In the genomic region with DNA sequence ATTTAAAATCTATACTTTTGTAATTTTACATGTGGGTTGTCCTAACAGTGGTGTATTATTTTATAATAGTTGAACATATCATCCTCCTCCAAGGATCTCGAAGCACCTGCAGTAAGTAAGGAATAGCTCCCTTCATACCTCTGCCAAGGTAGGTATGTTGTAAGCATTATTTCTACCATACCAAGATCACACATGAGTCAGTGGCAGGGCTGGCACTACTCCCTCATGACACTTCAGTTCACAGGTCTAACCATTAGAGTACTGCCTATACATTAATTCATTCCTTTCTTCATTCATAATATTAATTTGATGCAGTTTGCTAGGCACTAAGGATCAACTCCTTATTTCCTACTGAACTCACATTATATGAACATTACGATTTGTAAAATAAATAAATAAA, we compare ENCODE assay signal across 31 cellular contexts. TPM values are rescaled to one million over a fixed set of nuclear protein-coding genes. Genes with fewer than 3 reads are reported as not detected.
DNase-seq lines count a peak whose midpoint lies in the region; TF ChIP-seq lines count a peak whose summit lies in the region.
"Had no signal": no experiment of that assay in that cellular context is flagged by ENCODE, and none has a peak within 500 bp of the region (broad histone marks: within the 10 kb centered on the region; RNA-seq: fewer than 3 reads in every experiment).

No MANE protein-coding gene starts in this region.

- H3K36me3 ChIP-seq in SU-DHL-6 (ENCODE audit: low read length) (no peaks in the 10 kb centered on the region), esophagus squamous epithelium (no peaks in the 10 kb centered on the region)
- H3K36me3 ChIP-seq: BLaER1 treated with 17β-estradiol and CSF1 and Interleukin-3, amounts not matched to agents 10 nM and 100 nM; sigmoid colon; tibial artery had no signal

- H3K4me2 ChIP-seq in SU-DHL-6 (ENCODE audit: low read depth, low read length, poor library complexity, severe bottlenecking), result no peak overlapping the region
- H3K4me2 ChIP-seq: BLaER1 treated with 17β-estradiol and CSF1 and Interleukin-3, amounts not matched to agents 10 nM and 100 nM; GM23338 had no signal

- peaks cover 64% of the 10 kb centered on the region for H3K4me1 Mint-ChIP-seq in osteocyte (ENCODE audit: unreplicated experiment)

- TF ChIP-seq POLR2A in esophagus squamous epithelium (IDR thresholded peaks at IDR 0.05), result no peak

- H3K36me3 Mint-ChIP-seq in osteocyte (ENCODE audit: unreplicated experiment), result peaks cover 4% of the 10 kb centered on the region
- H3K36me3 Mint-ChIP-seq: natural killer cell had no signal

- H3K27me3 Mint-ChIP-seq in osteocyte (ENCODE audit: unreplicated experiment), result no peaks in the 10 kb centered on the region
- H3K27me3 Mint-ChIP-seq: activated CD4-positive, alpha-beta T cell treated with anti-CD3 and anti-CD28 coated beads, Interleukin-2, amount 10 ng/mL, durations not matched to agents 7 days and 5 days had no signal

- H3K4me3 ChIP-seq in SU-DHL-6 (ENCODE audit: insufficient read depth, low read length, poor library complexity, severe bottlenecking) (no peak overlapping the region), esophagus squamous epithelium (no peak overlapping the region)
- H3K4me3 ChIP-seq: BLaER1 treated with 17β-estradiol and CSF1 and Interleukin-3, amounts not matched to agents 10 nM and 100 nM; GM23338; mucosa of descending colon; sigmoid colon; tibial artery had no signal

- intact Hi-C loops in esophagus squamous epithelium (cut with DNase I), result no loop called here

- WGBS in esophagus squamous epithelium, 2 donors, result 46 to 76% methylated on average over 2 of the region's 2 CpGs

- DNase-seq in DMS53 (lab: John Stamatoyannopoulos, UW) (peak; percentile 68), HT-29 (ENCODE audit: low spot score) (peak; percentile 33), esophagus squamous epithelium (lab: John Stamatoyannopoulos, UW) (no peak), ureter (ENCODE audit: low spot score) (no peak), DMS114 treated with DMSO at 0.1 percent for 48 hours (lab: John Stamatoyannopoulos, UW; ENCODE audit: unreplicated experiment) (no peak), osteocyte (ENCODE audit: extremely low spot score, unreplicated experiment) (no peak)
- DNase-seq: activated CD4-positive, alpha-beta T cell treated with anti-CD3 and anti-CD28 coated beads, Interleukin-2, amount 10 ng/mL, durations not matched to agents 7 days and 5 days; activated naive CD4-positive, alpha-beta T cell treated with Interleukin-2 at 50 U/mL for 16 hours; activated T-cell treated with anti-CD3 and anti-CD28 coated beads, Interleukin-2, amount 50 U/mL, for 1 hour; central memory CD4-positive, alpha-beta T cell; COR-L47; dermis blood vessel endothelial cell; DMS79 treated with DMSO at 0.1 percent for 48 hours; HFFc6; hypothalamus; left colon; mucosa of descending colon; natural killer cell; NCI-H1105; NCI-H1930; NCI-H2171 treated with DMSO at 0.1 percent for 48 hours; NCI-H510A treated with DMSO at 0.1 percent for 48 hours; nucleus accumbens; Right ventricle myocardium superior; sigmoid colon; stimulated activated CD4-positive, alpha-beta T cell treated with anti-CD3 and anti-CD28 coated beads, Interleukin-4, amount 100 ng/mL, for 1 hour; T1000; tibial artery had no signal

- H4K20me1 ChIP-seq in SU-DHL-6 (ENCODE audit: low read depth, low read length), result no peaks in the 10 kb centered on the region
- H4K20me1 ChIP-seq: BLaER1 treated with 17β-estradiol and CSF1 and Interleukin-3, amounts not matched to agents 10 nM and 100 nM had no signal

- no peak overlapping the region for H2AFZ ChIP-seq in SU-DHL-6 (ENCODE audit: low read depth, low read length, severe bottlenecking)
- H2AFZ ChIP-seq: GM23338 had no signal

- no peaks in the 10 kb centered on the region for H3K79me2 ChIP-seq in SU-DHL-6 (ENCODE audit: insufficient read depth, low read length)

- no peak for TF ChIP-seq CTCF in SU-DHL-6 (IDR thresholded peaks at IDR 0.05; ENCODE audit: insufficient read depth, low read length, poor library complexity, severe bottlenecking)
- TF ChIP-seq CTCF in esophagus squamous epithelium (IDR thresholded peaks at IDR 0.05), result no peak
- TF ChIP-seq CTCF in osteocyte (IDR thresholded peaks at IDR 0.05), result no peak

- H3K4me3 Mint-ChIP-seq in osteocyte (ENCODE audit: unreplicated experiment), result no peak overlapping the region
- H3K4me3 Mint-ChIP-seq: activated CD4-positive, alpha-beta T cell treated with anti-CD3 and anti-CD28 coated beads, Interleukin-2, amount 10 ng/mL, durations not matched to agents 7 days and 5 days; GM23338; HFFc6; natural killer cell had no signal

- no peak overlapping the region for H3K27ac Mint-ChIP-seq in osteocyte (ENCODE audit: unreplicated experiment)
- H3K27ac Mint-ChIP-seq: GM23338, HFFc6 had no signal

- H3K9me2 ChIP-seq in SU-DHL-6 (replicated peaks; ENCODE audit: insufficient read depth, low read length), result no peaks in the 10 kb centered on the region

- peaks cover 11 to 78% (median 24%) of the 10 kb centered on the region in 3 donors for H3K4me1 ChIP-seq in esophagus squamous epithelium

- H3K27ac ChIP-seq in SU-DHL-6 (ENCODE audit: low read depth, low read length) (peak overlapping the region; percentile 46; the same call in 1 of the 2 replicates), esophagus squamous epithelium (peak overlapping the region in 3 of 4 donors; percentile 40 to 93 (median 59))
- H3K27ac ChIP-seq: BLaER1 treated with 17β-estradiol and CSF1 and Interleukin-3, amounts not matched to agents 10 nM and 100 nM; sigmoid colon; tibial artery had no signal

- peaks cover 33% of the 10 kb centered on the region for H3F3A ChIP-seq in SU-DHL-6 (ENCODE audit: insufficient read depth)

- peaks cover 5% of the 10 kb centered on the region; the same call in 1 of the 2 replicates for H3K9me3 ChIP-seq in SU-DHL-6 (ENCODE audit: insufficient read depth, low read length)
- H3K9me3 ChIP-seq in esophagus squamous epithelium, result no peaks in the 10 kb centered on the region
- H3K9me3 ChIP-seq: mucosa of descending colon, sigmoid colon had no signal

- no peaks in the 10 kb centered on the region for H3K27me3 ChIP-seq in SU-DHL-6 (ENCODE audit: low read length)
- H3K27me3 ChIP-seq in esophagus squamous epithelium, result no peaks in the 10 kb centered on the region
- H3K27me3 ChIP-seq: sigmoid colon, tibial artery had no signal

- H3K9me3 Mint-ChIP-seq in osteocyte (ENCODE audit: unreplicated experiment), result no peaks in the 10 kb centered on the region
- H3K9me3 Mint-ChIP-seq: GM23338, HFFc6, natural killer cell had no signal

- no peak overlapping the region for H3K9ac ChIP-seq in SU-DHL-6 (ENCODE audit: low read length)
- H3K9ac ChIP-seq: BLaER1 treated with 17β-estradiol and CSF1 and Interleukin-3, amounts not matched to agents 10 nM and 100 nM had no signal

RNA-seq across cellular contexts. Expression of gene LEKR1, which starts 11.9 kb away (rescaled TPM):
- total RNA-seq in HT-29 (2014; rRNA removed; shearing (Covaris generic)), result 1.4 and 3.1 TPM in 2 replicates
- total RNA-seq in esophagus squamous epithelium, result 1 to 10 TPM in 1 of 4 donors, under 1 TPM in 2, not detected in 1; 0.15 to 1.1 (median 0.57) TPM
- 3.5 TPM for total RNA-seq in ureter
- total RNA-seq in osteocyte, result 0.55 and 1.0 TPM in 2 replicates
- total RNA-seq: GM23338 had no signal

Comparison
In these comparisons a context has a peak if more than half of its experiments do, and no peak if none do; other contexts are left out.
1. DNase-seq: peak in DMS53 (single experiment) and HT-29 (single experiment); none in esophagus squamous epithelium (single experiment), ureter (single experiment), DMS114 treated with DMSO at 0.1 percent for 48 hours (single experiment) and osteocyte (single experiment).